Comparison of ENCODE assay signal across 34 cellular contexts in the genomic region with DNA sequence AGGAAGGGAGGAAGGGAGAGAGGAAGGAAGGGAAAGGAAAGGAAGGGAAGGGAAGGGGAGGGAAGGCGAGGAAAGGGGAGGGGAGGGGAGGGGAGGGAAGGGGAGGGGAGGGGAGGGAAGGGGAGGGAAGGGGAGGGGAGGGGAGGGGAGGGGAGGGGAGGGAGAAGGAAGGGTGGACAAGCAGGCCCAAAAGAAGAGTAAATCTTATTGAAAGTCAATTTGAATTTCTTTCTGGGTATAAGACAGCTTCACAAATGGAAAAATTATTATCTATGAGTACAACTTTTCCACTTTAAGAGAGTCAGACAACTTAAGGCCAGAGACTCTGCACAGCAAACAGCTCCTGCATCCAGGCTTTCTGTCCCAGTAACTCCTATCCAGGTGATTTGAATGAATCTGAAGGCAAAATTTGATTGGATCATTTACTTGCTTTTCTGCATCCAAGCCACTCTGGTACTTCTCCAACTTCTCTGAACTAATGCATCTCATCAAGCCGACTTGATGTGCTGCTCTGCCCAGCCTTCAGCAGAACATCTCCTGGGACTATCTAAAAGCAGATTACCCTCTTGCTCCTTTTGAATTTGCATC.
"Had no signal": no experiment of that assay in that cellular context is flagged by ENCODE, and none has a peak within 500 bp of the region (broad histone marks: within the 10 kb centered on the region; RNA-seq: fewer than 3 reads in every experiment).

No MANE protein-coding gene starts in this region.

- H3K9me3 ChIP-seq: MG63 had no signal

- H3K27ac ChIP-seq: KMS-11 had no signal

- DNase-seq: Karpas-422, Kasumi-1, MG63, MM.1S, NCI-H1048, NCI-H1092, NCI-H1105, NCI-H1105 treated with DMSO at 0.1 percent for 48 hours, NCI-H1417, NCI-H1417 treated with DMSO at 0.1 percent for 48 hours, NCI-H1436, NCI-H1436 treated with DMSO at 0.1 percent for 48 hours, NCI-H146, NCI-H1694, NCI-H1694 treated with DMSO at 0.1 percent for 48 hours, NCI-H187, NCI-H187 treated with DMSO at 0.1 percent for 48 hours, NCI-H1930, NCI-H2029, NCI-H2029 treated with DMSO at 0.1 percent for 48 hours, NCI-H2081, NCI-H2081 treated with DMSO at 0.1 percent for 48 hours, NCI-H2107, NCI-H2171, NCI-H2171 treated with DMSO at 0.1 percent for 48 hours, NCI-H2227 treated with DMSO at 0.1 percent for 48 hours, NCI-H226, NCI-H345, NCI-H446, NCI-H446 treated with DMSO at 0.1 percent for 48 hours, NCI-H510A, NCI-H510A treated with DMSO at 0.1 percent for 48 hours, NCI-H524 had no signal

- H3K4me2 ChIP-seq: KMS-11 had no signal

- H3K9ac ChIP-seq: KMS-11 had no signal

- H3K27me3 ChIP-seq: MG63 had no signal

- H3K36me3 ChIP-seq: MG63 had no signal

- H3K4me3 ChIP-seq: MG63 had no signal
